1 cellular context compared by ENCODE assay signal in genomic region chr5:141941307-141941706, GRCh38.
TF ChIP-seq lines count a peak whose summit lies in the region.

No MANE protein-coding gene starts in this region.

TF ChIP-seq in HepG2, 621 proteins besides CTCF, POLR2A, EP300 and RAD21:
- TF ChIP-seq THYN1 (CRISPR knock-in tag; IDR thresholded peaks at IDR 0.05; ENCODE audit: borderline replicate concordance, low read depth), result no peak
- no peak for TF ChIP-seq PLSCR1 (CRISPR knock-in tag; IDR thresholded peaks at IDR 0.05; ENCODE audit: borderline replicate concordance)
- TF ChIP-seq ZNF10 (CRISPR knock-in tag; IDR thresholded peaks at IDR 0.05; ENCODE audit: borderline replicate concordance, low read depth), result no peak
- TF ChIP-seq HCFC1 (IDR thresholded peaks at IDR 0.05; ENCODE audit: low read depth, low read length), result no peak
- no peak for TF ChIP-seq MYNN (CRISPR knock-in tag; IDR thresholded peaks at IDR 0.05; ENCODE audit: low read depth)
- no peak for TF ChIP-seq ZNF883 (CRISPR knock-in tag; IDR thresholded peaks at IDR 0.05; ENCODE audit: not compliant biosample characterization)
- no peak for TF ChIP-seq REXO4 (CRISPR knock-in tag; IDR thresholded peaks at IDR 0.05; ENCODE audit: borderline replicate concordance)
- TF ChIP-seq ZIK1 (CRISPR knock-in tag; IDR thresholded peaks at IDR 0.05; ENCODE audit: borderline replicate concordance, low read depth), result no peak
- no peak for TF ChIP-seq UBTF (CRISPR knock-in tag; IDR thresholded peaks at IDR 0.05)
- TF ChIP-seq ZNF30 (CRISPR knock-in tag; IDR thresholded peaks at IDR 0.05), result no peak
- TF ChIP-seq HOXA9 (CRISPR knock-in tag; IDR thresholded peaks at IDR 0.05; ENCODE audit: borderline replicate concordance), result no peak
- no peak for TF ChIP-seq ZSCAN22 (CRISPR knock-in tag; IDR thresholded peaks at IDR 0.05)
- TF ChIP-seq BCL3 (CRISPR knock-in tag; IDR thresholded peaks at IDR 0.05), result no peak
